Comparison of ENCODE assay signal across 8 cellular contexts in genomic region chr10:73887038-73888015, GRCh38. TPM values are rescaled to one million over a fixed set of nuclear protein-coding genes. Genes with fewer than 3 reads are reported as not detected.
A peak's percentile ranks its signal among the peaks of the same experiment; 100 is the strongest.
DNase-seq lines count a peak whose midpoint lies in the region; ATAC-seq and TF ChIP-seq lines count a peak whose summit lies in the region.

No MANE protein-coding gene starts in this region.

- CTCF ChIA-PET in T-cell (lab: Charles Lee) = interaction anchor here (0.6 to 5.0 kb wide), 17 partner anchors 8 to 1223 kb away, joined by 3 to 63 read pairs (median 5); no protein-coding TSS in a partner anchor

- no peaks in the 10 kb centered on the region for H3K9me3 ChIP-seq in effector memory CD4-positive, alpha-beta T cell (ENCODE audit: control insufficient read depth, low read length)

- H3K27me3 Mint-ChIP-seq in osteocyte (ENCODE audit: unreplicated experiment) = no peaks in the 10 kb centered on the region
- no peaks in the 10 kb centered on the region for H3K27me3 Mint-ChIP-seq in T-cell

- ATAC-seq in HG02973 (IDR thresholded peaks at IDR 0.05; ENCODE audit: unreplicated experiment) (no peak), T-cell (replicated peaks in 1 of 4) (no peak), HG03039 (IDR thresholded peaks at IDR 0.05; ENCODE audit: unreplicated experiment) (no peak)

- peak; percentile 84 for DNase-seq in GM03348 (ENCODE audit: low spot score)
- peak; percentile 95 for DNase-seq in RPMI7951 (ENCODE audit: low read depth)
- peak; percentile 95 for DNase-seq in fibroblast of gingiva (ENCODE audit: low read depth)
- DNase-seq in osteocyte (ENCODE audit: extremely low spot score, unreplicated experiment) = peak; percentile 96
- DNase-seq in effector memory CD4-positive, alpha-beta T cell = no peak
- DNase-seq in T-cell = no peak

- H3K27ac Mint-ChIP-seq in osteocyte (ENCODE audit: unreplicated experiment) (peak overlapping the region; percentile 94), T-cell (no peak overlapping the region)

- peak; percentile 30 for TF ChIP-seq CTCF in osteocyte (IDR thresholded peaks at IDR 0.05)

- H3K4me1 ChIP-seq in effector memory CD4-positive, alpha-beta T cell (ENCODE audit: control insufficient read depth, insufficient read depth, low read length, poor library complexity, severe bottlenecking) = no peaks in the 10 kb centered on the region

- POLR2A ChIA-PET in T-cell (lab: Charles Lee) = interaction anchor here in 1 of 2 donors (0.5 to 0.7 kb wide), 3 partner anchors 52 to 221 kb away, joined by 3 read pairs; no protein-coding TSS in a partner anchor

- no peaks in the 10 kb centered on the region for H3K27me3 ChIP-seq in effector memory CD4-positive, alpha-beta T cell (replicated peaks; ENCODE audit: control insufficient read depth, insufficient read depth, low read length, poor library complexity, severe bottlenecking)

- H3K36me3 Mint-ChIP-seq in osteocyte (ENCODE audit: unreplicated experiment) = no peaks in the 10 kb centered on the region
- no peaks in the 10 kb centered on the region for H3K36me3 Mint-ChIP-seq in T-cell

- no peaks in the 10 kb centered on the region for H3K9me3 Mint-ChIP-seq in osteocyte (ENCODE audit: unreplicated experiment)
- H3K9me3 Mint-ChIP-seq in T-cell = no peaks in the 10 kb centered on the region

- H3K4me3 Mint-ChIP-seq in osteocyte (ENCODE audit: unreplicated experiment) = peak overlapping the region; percentile 46
- no peak overlapping the region for H3K4me3 Mint-ChIP-seq in T-cell

- no peak overlapping the region for H3K27ac ChIP-seq in effector memory CD4-positive, alpha-beta T cell (ENCODE audit: insufficient read depth, low read length, poor library complexity, severe bottlenecking)

- H3K4me3 ChIP-seq in effector memory CD4-positive, alpha-beta T cell (ENCODE audit: insufficient read depth, low read depth, low read length, poor library complexity, severe bottlenecking) = no peak overlapping the region

- H3K4me1 Mint-ChIP-seq in osteocyte (ENCODE audit: unreplicated experiment) = peaks cover 63% of the 10 kb centered on the region
- H3K4me1 Mint-ChIP-seq in T-cell = peaks cover 6 to 10% (median 9%) of the 10 kb centered on the region in 3 donors

- no peaks in the 10 kb centered on the region for H3K36me3 ChIP-seq in effector memory CD4-positive, alpha-beta T cell (ENCODE audit: control insufficient read depth, insufficient read depth, low read length)

RNA-seq across cellular contexts. Expression of gene CAMK2G, which starts 13.0 kb away (rescaled TPM):
- 15.4 and 16.0 TPM in 2 replicates for total RNA-seq in RPMI7951 (2014; rRNA removed; shearing (Covaris generic))
- 37.6 and 38.2 TPM in 2 replicates for total RNA-seq in osteocyte
- 10 to 100 TPM; 50.6 to 59.9 (median 55.5) TPM for total RNA-seq in T-cell

RNA-seq across cellular contexts. Expression of gene PLAU, which starts 23.6 kb away (rescaled TPM):
- total RNA-seq in RPMI7951 (2014; rRNA removed; shearing (Covaris generic)) = 173 and 188 TPM in 2 replicates
- total RNA-seq in osteocyte = 112 and 118 TPM in 2 replicates
- total RNA-seq in T-cell = 1 to 10 TPM in 2 of 5 donors, under 1 TPM in 1, not detected in 2; 0.63 to 1.1 (median 1.1) TPM

Comparison
In these comparisons a context has a peak if more than half of its experiments do, and no peak if none do; other contexts are left out.
1. DNase-seq: peak in GM03348 (single experiment), RPMI7951 (single experiment), fibroblast of gingiva (single experiment) and osteocyte (single experiment); none in effector memory CD4-positive, alpha-beta T cell (0 of 3) and T-cell (0 of 34).
2. RNA of gene PLAU, which starts 23.6 kb away (total RNA-seq): 173 to 188 TPM in RPMI7951 and 112 to 118 TPM in osteocyte; 0.63 to 1.1 TPM in T-cell; every median in the first group is over 10 times any median in the second.